Comparison of ENCODE assay signal across 8 cellular contexts in genomic region chr19:17681505-17682125, GRCh38. TPM values are rescaled to one million over a fixed set of nuclear protein-coding genes. Genes with fewer than 3 reads are reported as not detected.
DNase-seq lines count a peak whose midpoint lies in the region; ATAC-seq and TF ChIP-seq lines count a peak whose summit lies in the region.

No MANE protein-coding gene starts in this region.

- peaks cover 14% of the 10 kb centered on the region for H3K4me1 Mint-ChIP-seq in activated T-cell treated with anti-CD3 and anti-CD28 coated beads, Interleukin-2, amount 50 U/mL, for 72 hours (ENCODE audit: low read depth)

- no peak for ATAC-seq in activated T-cell treated with anti-CD3 and anti-CD28 coated beads, Interleukin-2, amount 50 U/mL, for 72 hours (replicated peaks in 1 of 2)

- H3K4me3 ChIP-seq in AG09309 (ENCODE audit: control insufficient read depth, low read depth, low read length) (no peak overlapping the region), Karpas-422 (ENCODE audit: low read length) (no peak overlapping the region), vagina (no peak overlapping the region)

- no peaks in the 10 kb centered on the region for H3K9me2 ChIP-seq in Karpas-422 (replicated peaks; ENCODE audit: insufficient read depth, low read length)

- H3K9me3 ChIP-seq in Karpas-422 (ENCODE audit: low read length) (no peaks in the 10 kb centered on the region), vagina (no peaks in the 10 kb centered on the region)

- H3K4me1 ChIP-seq in Karpas-422 (ENCODE audit: low read length), result no peaks in the 10 kb centered on the region
- H3K4me1 ChIP-seq in vagina, result peaks cover 9% of the 10 kb centered on the region

- H3K27me3 Mint-ChIP-seq in activated T-cell treated with anti-CD3 and anti-CD28 coated beads, Interleukin-2, amount 50 U/mL, for 72 hours (ENCODE audit: low read depth), result peaks cover 85% of the 10 kb centered on the region

- H4K20me1 ChIP-seq in Karpas-422 (ENCODE audit: insufficient read depth, low read depth, low read length), result no peaks in the 10 kb centered on the region

- no peak for TF ChIP-seq CTCF in AG09309 (IDR thresholded peaks at IDR 0.05; ENCODE audit: control insufficient read depth, insufficient read depth, low read depth, low read length, missing control alignments)
- no peak for TF ChIP-seq CTCF in vagina (IDR thresholded peaks at IDR 0.05)

- H3K79me2 ChIP-seq in Karpas-422 (ENCODE audit: low read length), result no peaks in the 10 kb centered on the region

- H3K9me3 Mint-ChIP-seq in activated T-cell treated with anti-CD3 and anti-CD28 coated beads, Interleukin-2, amount 50 U/mL, for 72 hours, result no peaks in the 10 kb centered on the region

- H3K27ac ChIP-seq in Karpas-422 (ENCODE audit: low read length) (no peak overlapping the region), vagina (no peak overlapping the region)

- H3K4me2 ChIP-seq in Karpas-422 (ENCODE audit: low read depth, low read length, poor library complexity, severe bottlenecking), result no peak overlapping the region

- H3K27me3 ChIP-seq in Karpas-422 (ENCODE audit: low read length), result no peaks in the 10 kb centered on the region
- H3K27me3 ChIP-seq in vagina, result no peaks in the 10 kb centered on the region

- no peak overlapping the region for H2AFZ ChIP-seq in Karpas-422 (ENCODE audit: low read length)

- no peak overlapping the region for H3K27ac Mint-ChIP-seq in activated T-cell treated with anti-CD3 and anti-CD28 coated beads, Interleukin-2, amount 50 U/mL, for 72 hours

- peak; percentile 10 for DNase-seq in AG09309 (ENCODE audit: low read depth)
- DNase-seq in Karpas-422, result peak; percentile 75
- peak; percentile 33 to 43 for DNase-seq in activated T-cell treated with anti-CD3 and anti-CD28 coated beads, Interleukin-2, amount 50 U/mL, for 72 hours
- peak; percentile 45 for DNase-seq in iris pigment epithelial cell (ENCODE audit: low read depth)
- no peak for DNase-seq in cerebellum (ENCODE audit: low spot score)
- DNase-seq in NCI-H2081 treated with DMSO at 0.1 percent for 48 hours (lab: John Stamatoyannopoulos, UW), result no peak
- DNase-seq in vagina (ENCODE audit: extremely low spot score in 2 of 2), result no peak
- no peak for DNase-seq in D341Med (ENCODE audit: low spot score)

- no peak overlapping the region for H3K4me3 Mint-ChIP-seq in activated T-cell treated with anti-CD3 and anti-CD28 coated beads, Interleukin-2, amount 50 U/mL, for 72 hours

- intact Hi-C loops in vagina (cut with DNase I), result no loop called here

- H3K36me3 ChIP-seq in Karpas-422 (ENCODE audit: insufficient read depth, low read length) (no peaks in the 10 kb centered on the region), vagina (no peaks in the 10 kb centered on the region)

- no peak overlapping the region for H3K9ac ChIP-seq in Karpas-422 (ENCODE audit: low read length)

- H3K36me3 Mint-ChIP-seq in activated T-cell treated with anti-CD3 and anti-CD28 coated beads, Interleukin-2, amount 50 U/mL, for 72 hours (ENCODE audit: insufficient read depth in 2 of 2), result no peaks in the 10 kb centered on the region

- no peak for TF ChIP-seq POLR2A in vagina (IDR thresholded peaks at IDR 0.05)

RNA-seq across cellular contexts. Expression of gene UNC13A, which starts 6.5 kb away (rescaled TPM):
- total RNA-seq in Karpas-422 (2014; rRNA removed; shearing (Covaris generic); ENCODE audit: low replicate concordance), result under 0.01 TPM in 1 of 2 replicates, not detected in the other
- total RNA-seq in activated T-cell treated with anti-CD3 and anti-CD28 coated beads, Interleukin-2, amount 50 U/mL, for 72 hours, result under 1 TPM; 0.31 to 0.32 TPM
- total RNA-seq in cerebellum (27.4 TPM), vagina (0.49 TPM)

RNA-seq across cellular contexts. Expression of gene MAP1S, which starts 37.7 kb away (rescaled TPM):
- 22.9 and 34.6 TPM in 2 replicates for total RNA-seq in Karpas-422 (2014; rRNA removed; shearing (Covaris generic); ENCODE audit: low replicate concordance)
- total RNA-seq in activated T-cell treated with anti-CD3 and anti-CD28 coated beads, Interleukin-2, amount 50 U/mL, for 72 hours, result 10 to 100 TPM; 59.5 to 69.9 TPM
- total RNA-seq in cerebellum (31.4 TPM), vagina (30.2 TPM)

Comparison
In these comparisons a context has a peak if more than half of its experiments do, and no peak if none do; other contexts are left out.
1. DNase-seq: peak in AG09309 (single experiment), Karpas-422 (single experiment), activated T-cell treated with anti-CD3 and anti-CD28 coated beads, Interleukin-2, amount 50 U/mL, for 72 hours (2 of 2) and iris pigment epithelial cell (single experiment); none in cerebellum (single experiment), NCI-H2081 treated with DMSO at 0.1 percent for 48 hours (single experiment), vagina (0 of 2) and D341Med (single experiment).
2. RNA of gene UNC13A, which starts 6.5 kb away (total RNA-seq): 27.4 TPM in cerebellum (single experiment); 0.49 TPM in vagina (single experiment), 0.31 to 0.32 TPM in activated T-cell treated with anti-CD3 and anti-CD28 coated beads, Interleukin-2, amount 50 U/mL, for 72 hours and under 0.01 TPM in Karpas-422; every median in the first group is over 10 times any median in the second.